8 cellular contexts compared by ENCODE assay signal in genomic region chr3:153284282-153284938, GRCh38.
DNase-seq lines count a peak whose midpoint lies in the region; ATAC-seq and TF ChIP-seq lines count a peak whose summit lies in the region.

No MANE protein-coding gene starts in this region.

- no peak overlapping the region for H3K27ac Mint-ChIP-seq in nephron progenitor cell

- H3K36me3 Mint-ChIP-seq in nephron progenitor cell (ENCODE audit: low read depth), result no peaks in the 10 kb centered on the region

- no peak overlapping the region for H3K4me3 Mint-ChIP-seq in nephron progenitor cell

- no peaks in the 10 kb centered on the region for H3K4me1 Mint-ChIP-seq in nephron progenitor cell

- peak; percentile 84 for ATAC-seq in HG03103 (IDR thresholded peaks at IDR 0.05; ENCODE audit: low read depth, unreplicated experiment)

- H3K9me3 Mint-ChIP-seq in nephron progenitor cell, result peaks cover 3% of the 10 kb centered on the region

- POLR2A ChIA-PET in GM10248 (lab: Yijun Ruan, JAX), result no interaction called here

- H3K27me3 Mint-ChIP-seq in nephron progenitor cell (ENCODE audit: low read depth, poor library complexity), result no peaks in the 10 kb centered on the region

- peak; percentile 18 for DNase-seq in GM10248 (ENCODE audit: extremely low spot score)
- peak; percentile 18 to 71 for DNase-seq in SW 1271 (lab: John Stamatoyannopoulos, UW)
- DNase-seq in dedifferentiated amniotic fluid mesenchymal stem cell (ENCODE audit: extremely low spot score), result peak; percentile 94
- DNase-seq in mucosa of gallbladder (ENCODE audit: low spot score), result peak; percentile 67
- peak; percentile 75 for DNase-seq in ureter (ENCODE audit: low spot score)
- DNase-seq in nephron progenitor cell, result no peak
- DNase-seq in posterior vena cava (ENCODE audit: low spot score), result no peak

- CTCF ChIA-PET in GM10248 (lab: Yijun Ruan, JAX), result interaction anchor here (0.8 kb wide), 1 partner anchor 10 kb away, joined by 3 read pairs; no protein-coding TSS in a partner anchor

- TF ChIP-seq CTCF in GM10248 (IDR thresholded peaks at IDR 0.05; ENCODE audit: control extremely low read depth, extremely low read depth, low read depth, missing control alignments) (no peak), nephron progenitor cell (IDR thresholded peaks at IDR 0.05) (no peak)

- intact Hi-C loops in posterior vena cava (cut with DNase I), result no loop called here

Comparison
In these comparisons a context has a peak if more than half of its experiments do, and no peak if none do; other contexts are left out.
1. DNase-seq: peak in GM10248 (single experiment), SW 1271 (2 of 2), dedifferentiated amniotic fluid mesenchymal stem cell (single experiment), mucosa of gallbladder (single experiment) and ureter (single experiment); none in nephron progenitor cell (single experiment) and posterior vena cava (single experiment).